Comparison of ENCODE assay signal across 8 cellular contexts in genomic region chr14:103519043-103519836, GRCh38. TPM values are rescaled to one million over a fixed set of nuclear protein-coding genes. Genes with fewer than 3 reads are reported as not detected.
DNase-seq lines count a peak whose midpoint lies in the region; ATAC-seq, FAIRE-seq and TF ChIP-seq lines count a peak whose summit lies in the region.

No MANE protein-coding gene starts in this region.

- peak overlapping the region; percentile 98 for H3K27ac ChIP-seq in VCaP
- peak overlapping the region; percentile 66 to 80 for H3K27ac ChIP-seq in kidney (ENCODE audit: low read depth in 2 of 2, low read length in 2 of 2)
- H3K27ac ChIP-seq in upper lobe of right lung = peak overlapping the region; percentile 24

- H3K4me3 ChIP-seq in kidney (ENCODE audit: low read length in 2 of 2) (no peak overlapping the region), upper lobe of right lung (no peak overlapping the region)

- H3K4me1 ChIP-seq in kidney (ENCODE audit: control insufficient read depth in 1 of 2, insufficient read depth in 1 of 2, low read depth in 1 of 2, low read length in 2 of 2) (peaks cover 11 to 27% of the 10 kb centered on the region in 2 donors), upper lobe of right lung (peaks cover 47% of the 10 kb centered on the region)

- CTCF ChIA-PET in activated naive CD4-positive, alpha-beta T cell treated with anti-CD3 and anti-CD28 coated beads for 36 hours (lab: Charles Lee) = interaction anchor here (0.6 to 2.1 kb wide), 20 partner anchors 10 to 1149 kb away, joined by 3 to 14 read pairs (median 5); partner anchors contain the start of gene TRMT61A
- CTCF ChIA-PET in activated CD8-positive, alpha-beta memory T cell treated with anti-CD3 and anti-CD28 coated beads, Interleukin-2, amount 10 ng/mL, durations not matched to agents 7 days and 5 days (lab: Charles Lee) = interaction anchor here (0.6 to 6.3 kb wide), 27 partner anchors 9 to 1345 kb away, joined by 3 to 79 read pairs (median 4); partner anchors contain the start of gene TRMT61A

- no peaks in the 10 kb centered on the region for H3K27me3 ChIP-seq in upper lobe of right lung

- no peak overlapping the region for H3K4me3 Mint-ChIP-seq in activated naive CD4-positive, alpha-beta T cell treated with anti-CD3 and anti-CD28 coated beads for 36 hours
- no peak overlapping the region for H3K4me3 Mint-ChIP-seq in activated CD8-positive, alpha-beta memory T cell treated with anti-CD3 and anti-CD28 coated beads, Interleukin-2, amount 10 ng/mL, durations not matched to agents 7 days and 5 days

- no peak for DNase-seq in activated naive CD4-positive, alpha-beta T cell treated with anti-CD3 and anti-CD28 coated beads, Interleukin-2, amount 50 U/mL, for 72 hours (ENCODE audit: low spot score in 2 of 2)
- DNase-seq in activated naive CD4-positive, alpha-beta T cell treated with anti-CD3 and anti-CD28 coated beads for 36 hours = no peak
- DNase-seq in kidney = peak; percentile 70
- DNase-seq in upper lobe of right lung = peak; percentile 64
- no peak for DNase-seq in activated CD8-positive, alpha-beta memory T cell treated with anti-CD3 and anti-CD28 coated beads, Interleukin-2, amount 10 ng/mL, durations not matched to agents 7 days and 5 days
- DNase-seq in NCI-H2081 (lab: John Stamatoyannopoulos, UW) = no peak

- peaks cover 8% of the 10 kb centered on the region for H3K27me3 Mint-ChIP-seq in activated naive CD4-positive, alpha-beta T cell treated with anti-CD3 and anti-CD28 coated beads for 36 hours (ENCODE audit: low read depth)
- H3K27me3 Mint-ChIP-seq in activated CD8-positive, alpha-beta memory T cell treated with anti-CD3 and anti-CD28 coated beads, Interleukin-2, amount 10 ng/mL, durations not matched to agents 7 days and 5 days = peaks cover 16% of the 10 kb centered on the region

- TF ChIP-seq CTCF in VCaP (conservative IDR thresholded peaks at IDR 0.05) (no peak), kidney (IDR thresholded peaks at IDR 0.05; ENCODE audit: borderline replicate concordance, extremely low read depth, insufficient read depth) (no peak), upper lobe of right lung (IDR thresholded peaks at IDR 0.05) (no peak)

- no peak for ATAC-seq in activated naive CD4-positive, alpha-beta T cell treated with anti-CD3 and anti-CD28 coated beads, Interleukin-2, amount 50 U/mL, for 72 hours
- ATAC-seq in upper lobe of right lung (no peak), HG03159 (IDR thresholded peaks at IDR 0.05; ENCODE audit: unreplicated experiment) (no peak)
- no peak for ATAC-seq in activated CD8-positive, alpha-beta memory T cell treated with anti-CD3 and anti-CD28 coated beads, Interleukin-2, amount 10 ng/mL, durations not matched to agents 7 days and 5 days

- FAIRE-seq in kidney (lab: Jason Lieb, UNC) = no peak

- intact Hi-C loops in activated naive CD4-positive, alpha-beta T cell treated with anti-CD3 and anti-CD28 coated beads for 36 hours (cut with micrococcal nuclease) = no loop called here
- intact Hi-C loops in kidney (cut with DNase I) = no loop called here
- intact Hi-C loops in upper lobe of right lung (cut with DNase I) = no loop called here

- peaks cover 4% of the 10 kb centered on the region for H3K4me1 Mint-ChIP-seq in activated naive CD4-positive, alpha-beta T cell treated with anti-CD3 and anti-CD28 coated beads for 36 hours (ENCODE audit: low read depth)
- H3K4me1 Mint-ChIP-seq in activated CD8-positive, alpha-beta memory T cell treated with anti-CD3 and anti-CD28 coated beads, Interleukin-2, amount 10 ng/mL, durations not matched to agents 7 days and 5 days = peaks cover 9% of the 10 kb centered on the region

- H3K36me3 Mint-ChIP-seq in activated naive CD4-positive, alpha-beta T cell treated with anti-CD3 and anti-CD28 coated beads, Interleukin-2, amount 50 U/mL, for 72 hours = no peaks in the 10 kb centered on the region
- H3K36me3 Mint-ChIP-seq in activated naive CD4-positive, alpha-beta T cell treated with anti-CD3 and anti-CD28 coated beads for 36 hours (ENCODE audit: low read depth) = no peaks in the 10 kb centered on the region
- no peaks in the 10 kb centered on the region for H3K36me3 Mint-ChIP-seq in activated CD8-positive, alpha-beta memory T cell treated with anti-CD3 and anti-CD28 coated beads, Interleukin-2, amount 10 ng/mL, durations not matched to agents 7 days and 5 days

- no peak overlapping the region for H3K9ac ChIP-seq in kidney (ENCODE audit: low read length in 2 of 2)

- peak overlapping the region; percentile 25 to 83 for H3K27ac Mint-ChIP-seq in activated naive CD4-positive, alpha-beta T cell treated with anti-CD3 and anti-CD28 coated beads, Interleukin-2, amount 50 U/mL, for 72 hours
- no peak overlapping the region for H3K27ac Mint-ChIP-seq in activated naive CD4-positive, alpha-beta T cell treated with anti-CD3 and anti-CD28 coated beads for 36 hours
- no peak overlapping the region for H3K27ac Mint-ChIP-seq in activated CD8-positive, alpha-beta memory T cell treated with anti-CD3 and anti-CD28 coated beads, Interleukin-2, amount 10 ng/mL, durations not matched to agents 7 days and 5 days

- H3K36me3 ChIP-seq in kidney (ENCODE audit: control insufficient read depth in 1 of 2, insufficient read depth in 2 of 2, low read length in 2 of 2) (no peaks in the 10 kb centered on the region), upper lobe of right lung (no peaks in the 10 kb centered on the region)

- no peaks in the 10 kb centered on the region for H3K9me3 Mint-ChIP-seq in activated naive CD4-positive, alpha-beta T cell treated with anti-CD3 and anti-CD28 coated beads, Interleukin-2, amount 50 U/mL, for 72 hours
- H3K9me3 Mint-ChIP-seq in activated naive CD4-positive, alpha-beta T cell treated with anti-CD3 and anti-CD28 coated beads for 36 hours = no peaks in the 10 kb centered on the region
- H3K9me3 Mint-ChIP-seq in activated CD8-positive, alpha-beta memory T cell treated with anti-CD3 and anti-CD28 coated beads, Interleukin-2, amount 10 ng/mL, durations not matched to agents 7 days and 5 days (ENCODE audit: low read depth) = no peaks in the 10 kb centered on the region

- no peaks in the 10 kb centered on the region for H3K9me3 ChIP-seq in kidney (ENCODE audit: control insufficient read depth in 1 of 2, low read length in 2 of 2)
- no peaks in the 10 kb centered on the region for H3K9me3 ChIP-seq in upper lobe of right lung

RNA-seq across cellular contexts. Expression of gene CKB, which starts 3.4 kb away (rescaled TPM):
- 1 to 10 TPM; 2.6 to 9.4 TPM for total RNA-seq in activated naive CD4-positive, alpha-beta T cell treated with anti-CD3 and anti-CD28 coated beads, Interleukin-2, amount 50 U/mL, for 72 hours
- total RNA-seq in activated naive CD4-positive, alpha-beta T cell treated with anti-CD3 and anti-CD28 coated beads for 36 hours = 1 to 10 TPM; 3.8 to 4.9 TPM
- total RNA-seq in kidney = 539 TPM
- polyA plus RNA-seq in kidney (ENCODE audit: insufficient read depth, low read depth, low replicate concordance) = 916 TPM
- total RNA-seq in upper lobe of right lung = 148 TPM
- total RNA-seq in activated CD8-positive, alpha-beta memory T cell treated with anti-CD3 and anti-CD28 coated beads, Interleukin-2, amount 10 ng/mL, durations not matched to agents 7 days and 5 days = 1 to 10 TPM; 1.2 to 6.1 TPM

RNA-seq across cellular contexts. Expression of gene TRMT61A, which starts 9.8 kb away (rescaled TPM):
- 1 to 10 TPM; 5.6 to 9.2 TPM for total RNA-seq in activated naive CD4-positive, alpha-beta T cell treated with anti-CD3 and anti-CD28 coated beads, Interleukin-2, amount 50 U/mL, for 72 hours
- total RNA-seq in activated naive CD4-positive, alpha-beta T cell treated with anti-CD3 and anti-CD28 coated beads for 36 hours = 1 to 10 TPM; 6.6 to 6.7 TPM
- total RNA-seq in kidney = 16.0 TPM
- polyA plus RNA-seq in kidney (ENCODE audit: insufficient read depth, low read depth, low replicate concordance) = 11.9 TPM
- 11.6 TPM for total RNA-seq in upper lobe of right lung
- total RNA-seq in activated CD8-positive, alpha-beta memory T cell treated with anti-CD3 and anti-CD28 coated beads, Interleukin-2, amount 10 ng/mL, durations not matched to agents 7 days and 5 days = 1 to 10 TPM; 7.3 to 9.6 TPM

RNA-seq across cellular contexts. Expression of gene BAG5, which starts 43.2 kb away (rescaled TPM):
- total RNA-seq in activated naive CD4-positive, alpha-beta T cell treated with anti-CD3 and anti-CD28 coated beads, Interleukin-2, amount 50 U/mL, for 72 hours = 10 to 100 TPM; 15.6 to 24.1 TPM
- total RNA-seq in activated naive CD4-positive, alpha-beta T cell treated with anti-CD3 and anti-CD28 coated beads for 36 hours = 10 to 100 TPM; 15.5 to 16.6 TPM
- total RNA-seq in kidney (64.5 TPM), upper lobe of right lung (33.0 TPM)
- polyA plus RNA-seq in kidney (ENCODE audit: insufficient read depth, low read depth, low replicate concordance) = 17.1 TPM
- total RNA-seq in activated CD8-positive, alpha-beta memory T cell treated with anti-CD3 and anti-CD28 coated beads, Interleukin-2, amount 10 ng/mL, durations not matched to agents 7 days and 5 days = 10 to 100 TPM; 29.9 to 32.3 TPM

RNA-seq across cellular contexts. Expression of gene COA8, which starts 43.5 kb away (rescaled TPM):
- total RNA-seq in activated naive CD4-positive, alpha-beta T cell treated with anti-CD3 and anti-CD28 coated beads, Interleukin-2, amount 50 U/mL, for 72 hours = 10 to 100 TPM; 14.1 to 39.9 TPM
- 10 to 100 TPM; 36.8 to 48.4 TPM for total RNA-seq in activated naive CD4-positive, alpha-beta T cell treated with anti-CD3 and anti-CD28 coated beads for 36 hours
- 40.7 TPM for total RNA-seq in kidney
- 65.1 TPM for polyA plus RNA-seq in kidney (ENCODE audit: insufficient read depth, low read depth, low replicate concordance)
- total RNA-seq in upper lobe of right lung = 29.7 TPM
- total RNA-seq in activated CD8-positive, alpha-beta memory T cell treated with anti-CD3 and anti-CD28 coated beads, Interleukin-2, amount 10 ng/mL, durations not matched to agents 7 days and 5 days = 10 to 100 TPM; 29.1 to 33.5 TPM

Comparison
In these comparisons a context has a peak if more than half of its experiments do, and no peak if none do; other contexts are left out.
1. H3K27ac Mint-ChIP-seq: peak in activated naive CD4-positive, alpha-beta T cell treated with anti-CD3 and anti-CD28 coated beads, Interleukin-2, amount 50 U/mL, for 72 hours (2 of 2); none in activated naive CD4-positive, alpha-beta T cell treated with anti-CD3 and anti-CD28 coated beads for 36 hours (single experiment) and activated CD8-positive, alpha-beta memory T cell treated with anti-CD3 and anti-CD28 coated beads, Interleukin-2, amount 10 ng/mL, durations not matched to agents 7 days and 5 days (single experiment).
2. DNase-seq: peak in kidney (single experiment) and upper lobe of right lung (single experiment); none in activated naive CD4-positive, alpha-beta T cell treated with anti-CD3 and anti-CD28 coated beads, Interleukin-2, amount 50 U/mL, for 72 hours (0 of 2), activated naive CD4-positive, alpha-beta T cell treated with anti-CD3 and anti-CD28 coated beads for 36 hours (single experiment), activated CD8-positive, alpha-beta memory T cell treated with anti-CD3 and anti-CD28 coated beads, Interleukin-2, amount 10 ng/mL, durations not matched to agents 7 days and 5 days (single experiment) and NCI-H2081 (0 of 2).
3. H3K27ac ChIP-seq: peak in every context shown above with its lines; median percentile 98 in VCaP; 73 in kidney; 24 in upper lobe of right lung.
4. RNA of gene CKB, which starts 3.4 kb away (total RNA-seq): 539 TPM in kidney (single experiment) and 148 TPM in upper lobe of right lung (single experiment); 2.6 to 9.4 TPM in activated naive CD4-positive, alpha-beta T cell treated with anti-CD3 and anti-CD28 coated beads, Interleukin-2, amount 50 U/mL, for 72 hours, 1.2 to 6.1 TPM in activated CD8-positive, alpha-beta memory T cell treated with anti-CD3 and anti-CD28 coated beads, Interleukin-2, amount 10 ng/mL, durations not matched to agents 7 days and 5 days and 3.8 to 4.9 TPM in activated naive CD4-positive, alpha-beta T cell treated with anti-CD3 and anti-CD28 coated beads for 36 hours; every median in the first group is over 10 times any median in the second.